Comparison of ENCODE assay signal across 8 cellular contexts in genomic region chr13:94712812-94713555, GRCh38. TPM values are rescaled to one million over a fixed set of nuclear protein-coding genes. Genes with fewer than 3 reads are reported as not detected.
A peak's percentile ranks its signal among the peaks of the same experiment; 100 is the strongest.
DNase-seq lines count a peak whose midpoint lies in the region; ATAC-seq and TF ChIP-seq lines count a peak whose summit lies in the region.

No MANE protein-coding gene starts in this region.

- intact Hi-C loops in aorta (cut with DNase I): no loop called here

- no peak overlapping the region for H3K23ac ChIP-seq in mesendoderm (ENCODE audit: low read length)

- no peak overlapping the region for H4K8ac ChIP-seq in mesendoderm (ENCODE audit: low read depth, low read length)

- peak; percentile 79 for DNase-seq in GM03348 (ENCODE audit: low spot score)
- DNase-seq in NCI-H146 treated with DMSO at 0.1 percent for 48 hours (lab: John Stamatoyannopoulos, UW; ENCODE audit: unreplicated experiment): peak; percentile 67
- DNase-seq in choroid plexus epithelial cell (ENCODE audit: low read depth): peak; percentile 72
- DNase-seq in mesendoderm: peak; percentile 46
- peak in 1 of 2 donors; percentile 46 for DNase-seq in aorta
- DNase-seq in NCI-H2196 (lab: John Stamatoyannopoulos, UW; ENCODE audit: unreplicated experiment): no peak
- no peak for DNase-seq in A172 (ENCODE audit: low spot score)
- DNase-seq in stimulated activated naive CD4-positive, alpha-beta T cell (lab: John Stamatoyannopoulos, UW): no peak

- peak; percentile 55 for ATAC-seq in aorta (ENCODE audit: low FRiP score)

- TF ChIP-seq CTCF in choroid plexus epithelial cell (conservative IDR thresholded peaks at IDR 0.05; ENCODE audit: low read depth, low read length): no peak

- H2BK15ac ChIP-seq in mesendoderm (replicated peaks; ENCODE audit: low read depth): no peak overlapping the region

- H3K9ac ChIP-seq in mesendoderm (ENCODE audit: low read length): no peak overlapping the region

- no peaks in the 10 kb centered on the region for H3K9me3 ChIP-seq in aorta (ENCODE audit: control insufficient read depth, low read length)

- H2BK120ac ChIP-seq in mesendoderm (ENCODE audit: low read depth, low read length): no peak overlapping the region

- H3K4me1 ChIP-seq in mesendoderm (ENCODE audit: control insufficient read depth, low read depth, low read length) (no peaks in the 10 kb centered on the region), aorta (ENCODE audit: control insufficient read depth in 1 of 2, insufficient read depth in 2 of 2, low read length in 2 of 2) (no peaks in the 10 kb centered on the region)

- no peak overlapping the region for H3K4ac ChIP-seq in mesendoderm (ENCODE audit: low read depth, low read length)

- H3K79me2 ChIP-seq in mesendoderm (ENCODE audit: control insufficient read depth, insufficient read depth, low read length): no peaks in the 10 kb centered on the region

- H2AK5ac ChIP-seq in mesendoderm (ENCODE audit: low read length): no peak overlapping the region

- no peak overlapping the region for H3K18ac ChIP-seq in mesendoderm (ENCODE audit: low read length)

- peak overlapping the region; percentile 62 for H3K4me2 ChIP-seq in mesendoderm (ENCODE audit: low read length)

- no peak overlapping the region for H3K27ac ChIP-seq in mesendoderm (ENCODE audit: low read depth, low read length)
- H3K27ac ChIP-seq in aorta (ENCODE audit: low read depth in 1 of 2, low read length in 2 of 2): no peak overlapping the region

- peak overlapping the region; percentile 57 for H3K56ac ChIP-seq in mesendoderm (ENCODE audit: low read length)

- H3K36me3 ChIP-seq in mesendoderm (ENCODE audit: control insufficient read depth, insufficient read depth, low read length) (no peaks in the 10 kb centered on the region), aorta (ENCODE audit: control insufficient read depth in 1 of 2, insufficient read depth in 2 of 2, low read length in 1 of 2) (no peaks in the 10 kb centered on the region)

- H4K5ac ChIP-seq in mesendoderm (ENCODE audit: low read length): no peak overlapping the region

- H3K27me3 ChIP-seq in mesendoderm (ENCODE audit: insufficient read depth, low read length, poor library complexity) (peaks cover 37% of the 10 kb centered on the region), aorta (ENCODE audit: control insufficient read depth in 1 of 2, insufficient read depth in 2 of 2, low read length in 1 of 2) (no peaks in the 10 kb centered on the region)

- no peak overlapping the region for H2BK5ac ChIP-seq in mesendoderm (ENCODE audit: low read length)

- H3K4me3 ChIP-seq in choroid plexus epithelial cell (ENCODE audit: low read depth, low read length) (no peak overlapping the region), mesendoderm (ENCODE audit: low read length) (no peak overlapping the region), aorta (ENCODE audit: low read length in 2 of 2) (peak overlapping the region in 1 of 2 donors; percentile 29)

- no peaks in the 10 kb centered on the region for H3K79me1 ChIP-seq in mesendoderm (ENCODE audit: low read length)

- WGBS in mesendoderm (ENCODE audit: extremely low coverage, insufficient coverage, low lambda C conversion rate): no CpG with 5 or more reads among the region's 79 CpGs
- whole genome bisulfite sequencing in aorta, 2 donors: 0 to 1% methylated on average over 64 to 79 of the region's 79 CpGs

RNA-seq across cellular contexts. Expression of gene SOX21, which starts 0.6 kb away (rescaled TPM):
- 0.03 TPM for polyA plus RNA-seq in mesendoderm (2013, experiment 1 of 2)
- 0.03 TPM for polyA plus RNA-seq in mesendoderm (2013, experiment 2 of 2)
- not detected for total RNA-seq in aorta
- under 1 TPM in 1 of 2 donors, not detected in 1; 0.15 TPM for polyA plus RNA-seq in aorta
- not detected in 2 replicates for total RNA-seq in A172 (2014; rRNA removed; shearing (Covaris generic))

Comparison
In these comparisons a context has a peak if more than half of its experiments do, and no peak if none do; other contexts are left out.
1. DNase-seq: peak in GM03348 (single experiment), NCI-H146 treated with DMSO at 0.1 percent for 48 hours (single experiment), choroid plexus epithelial cell (single experiment) and mesendoderm (single experiment); none in NCI-H2196 (single experiment), A172 (single experiment) and stimulated activated naive CD4-positive, alpha-beta T cell (0 of 6).